Comparison of ENCODE assay signal across 1 cellular context in the genomic region with DNA sequence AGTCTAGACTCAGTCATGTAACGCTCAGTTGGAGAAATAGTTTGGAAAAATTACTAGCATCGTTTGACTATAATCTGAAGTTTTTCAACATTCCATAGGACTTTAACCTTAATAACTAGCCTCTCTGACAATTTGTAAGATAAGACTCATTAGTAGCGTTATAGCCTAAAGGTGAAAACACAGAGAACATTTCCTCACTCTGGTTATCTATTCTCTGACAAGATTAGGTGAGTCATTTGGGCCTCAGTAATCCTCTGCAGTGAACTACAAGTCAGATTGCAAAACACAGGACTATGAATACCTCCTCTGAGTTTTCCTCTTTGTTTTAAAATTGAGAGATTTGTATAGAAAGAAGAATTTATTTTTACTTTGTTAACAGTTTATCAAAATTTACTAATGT.
TF ChIP-seq lines count a peak whose summit lies in the region.

No MANE protein-coding gene starts in this region.

TF ChIP-seq in liver, 16 proteins besides CTCF, POLR2A, EP300 and RAD21 (continued from another document):
- TF ChIP-seq, protein P1, sequence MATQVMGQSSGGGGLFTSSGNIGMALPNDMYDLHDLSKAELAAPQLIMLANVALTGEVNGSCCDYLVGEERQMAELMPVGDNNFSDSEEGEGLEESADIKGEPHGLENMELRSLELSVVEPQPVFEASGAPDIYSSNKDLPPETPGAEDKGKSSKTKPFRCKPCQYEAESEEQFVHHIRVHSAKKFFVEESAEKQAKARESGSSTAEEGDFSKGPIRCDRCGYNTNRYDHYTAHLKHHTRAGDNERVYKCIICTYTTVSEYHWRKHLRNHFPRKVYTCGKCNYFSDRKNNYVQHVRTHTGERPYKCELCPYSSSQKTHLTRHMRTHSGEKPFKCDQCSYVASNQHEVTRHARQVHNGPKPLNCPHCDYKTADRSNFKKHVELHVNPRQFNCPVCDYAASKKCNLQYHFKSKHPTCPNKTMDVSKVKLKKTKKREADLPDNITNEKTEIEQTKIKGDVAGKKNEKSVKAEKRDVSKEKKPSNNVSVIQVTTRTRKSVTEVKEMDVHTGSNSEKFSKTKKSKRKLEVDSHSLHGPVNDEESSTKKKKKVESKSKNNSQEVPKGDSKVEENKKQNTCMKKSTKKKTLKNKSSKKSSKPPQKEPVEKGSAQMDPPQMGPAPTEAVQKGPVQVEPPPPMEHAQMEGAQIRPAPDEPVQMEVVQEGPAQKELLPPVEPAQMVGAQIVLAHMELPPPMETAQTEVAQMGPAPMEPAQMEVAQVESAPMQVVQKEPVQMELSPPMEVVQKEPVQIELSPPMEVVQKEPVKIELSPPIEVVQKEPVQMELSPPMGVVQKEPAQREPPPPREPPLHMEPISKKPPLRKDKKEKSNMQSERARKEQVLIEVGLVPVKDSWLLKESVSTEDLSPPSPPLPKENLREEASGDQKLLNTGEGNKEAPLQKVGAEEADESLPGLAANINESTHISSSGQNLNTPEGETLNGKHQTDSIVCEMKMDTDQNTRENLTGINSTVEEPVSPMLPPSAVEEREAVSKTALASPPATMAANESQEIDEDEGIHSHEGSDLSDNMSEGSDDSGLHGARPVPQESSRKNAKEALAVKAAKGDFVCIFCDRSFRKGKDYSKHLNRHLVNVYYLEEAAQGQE (IDR thresholded peaks at IDR 0.05): no peak
- TF ChIP-seq TAF1 (conservative IDR thresholded peaks at IDR 0.05): no peak
- TF ChIP-seq JUND (IDR thresholded peaks at IDR 0.05): peak; percentile 65 to 86
- TF ChIP-seq SP1 (IDR thresholded peaks at IDR 0.05): peak; percentile 19
- TF ChIP-seq EGR1 (IDR thresholded peaks at IDR 0.05; ENCODE audit: low read depth in 2 of 2): no peak
- TF ChIP-seq FOXA1 (IDR thresholded peaks at IDR 0.05): no peak
- TF ChIP-seq, protein P2, sequence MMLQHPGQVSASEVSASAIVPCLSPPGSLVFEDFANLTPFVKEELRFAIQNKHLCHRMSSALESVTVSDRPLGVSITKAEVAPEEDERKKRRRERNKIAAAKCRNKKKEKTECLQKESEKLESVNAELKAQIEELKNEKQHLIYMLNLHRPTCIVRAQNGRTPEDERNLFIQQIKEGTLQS (IDR thresholded peaks at IDR 0.05): no peak
- no peak for TF ChIP-seq GABPA (IDR thresholded peaks at IDR 0.05 in 1 of 2, conservative IDR thresholded peaks at IDR 0.05 in 1 of 2)
- TF ChIP-seq HNF4G (IDR thresholded peaks at IDR 0.05): no peak
- TF ChIP-seq NR2F2 (IDR thresholded peaks at IDR 0.05): no peak
- TF ChIP-seq FOXA2 (IDR thresholded peaks at IDR 0.05): no peak
